In the genomic region with DNA sequence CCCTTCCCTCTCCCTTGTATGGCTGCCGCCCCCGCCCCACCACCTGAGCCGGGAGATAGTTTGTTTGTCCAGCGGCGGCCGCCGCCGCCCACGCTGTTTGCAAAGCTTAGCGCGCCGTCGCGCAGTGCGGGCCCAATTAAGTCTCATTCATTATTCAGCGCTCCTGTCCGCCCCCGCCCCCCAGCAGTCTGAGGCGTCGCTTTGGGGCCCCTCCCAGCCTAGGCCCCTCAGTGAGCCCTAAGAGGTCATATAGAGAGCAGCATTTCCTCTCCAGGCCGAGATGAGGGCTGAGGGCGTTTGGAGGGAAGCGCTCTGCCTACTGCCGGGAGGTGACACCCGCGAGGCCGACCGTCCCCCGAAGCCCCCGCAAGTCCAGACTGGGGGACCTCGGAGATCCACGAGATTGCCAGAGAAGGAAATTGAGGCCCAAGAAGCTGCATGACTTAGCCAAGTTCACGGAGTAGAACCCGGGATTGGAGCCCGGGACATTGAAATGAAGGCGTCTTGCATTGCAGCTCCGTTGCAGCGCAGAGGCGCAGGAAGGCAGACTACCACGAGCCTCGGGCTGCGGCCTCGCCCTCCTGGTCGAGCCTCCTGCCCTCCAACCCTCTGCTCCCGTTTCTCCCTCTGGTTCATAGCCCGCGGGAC, we compare ENCODE assay signal across 1 cellular context.
TF ChIP-seq lines count a peak whose summit lies in the region.

Gene DNAJC22 (plus strand): TSS at position 230 of the 648 bp plus-strand sequence. CDS start 1,985 bp downstream, outside the sequence.

TF ChIP-seq in K562, 482 proteins besides CTCF, POLR2A, EP300 and RAD21 (continued from another document and continues in another):
- TF ChIP-seq, protein P1, sequence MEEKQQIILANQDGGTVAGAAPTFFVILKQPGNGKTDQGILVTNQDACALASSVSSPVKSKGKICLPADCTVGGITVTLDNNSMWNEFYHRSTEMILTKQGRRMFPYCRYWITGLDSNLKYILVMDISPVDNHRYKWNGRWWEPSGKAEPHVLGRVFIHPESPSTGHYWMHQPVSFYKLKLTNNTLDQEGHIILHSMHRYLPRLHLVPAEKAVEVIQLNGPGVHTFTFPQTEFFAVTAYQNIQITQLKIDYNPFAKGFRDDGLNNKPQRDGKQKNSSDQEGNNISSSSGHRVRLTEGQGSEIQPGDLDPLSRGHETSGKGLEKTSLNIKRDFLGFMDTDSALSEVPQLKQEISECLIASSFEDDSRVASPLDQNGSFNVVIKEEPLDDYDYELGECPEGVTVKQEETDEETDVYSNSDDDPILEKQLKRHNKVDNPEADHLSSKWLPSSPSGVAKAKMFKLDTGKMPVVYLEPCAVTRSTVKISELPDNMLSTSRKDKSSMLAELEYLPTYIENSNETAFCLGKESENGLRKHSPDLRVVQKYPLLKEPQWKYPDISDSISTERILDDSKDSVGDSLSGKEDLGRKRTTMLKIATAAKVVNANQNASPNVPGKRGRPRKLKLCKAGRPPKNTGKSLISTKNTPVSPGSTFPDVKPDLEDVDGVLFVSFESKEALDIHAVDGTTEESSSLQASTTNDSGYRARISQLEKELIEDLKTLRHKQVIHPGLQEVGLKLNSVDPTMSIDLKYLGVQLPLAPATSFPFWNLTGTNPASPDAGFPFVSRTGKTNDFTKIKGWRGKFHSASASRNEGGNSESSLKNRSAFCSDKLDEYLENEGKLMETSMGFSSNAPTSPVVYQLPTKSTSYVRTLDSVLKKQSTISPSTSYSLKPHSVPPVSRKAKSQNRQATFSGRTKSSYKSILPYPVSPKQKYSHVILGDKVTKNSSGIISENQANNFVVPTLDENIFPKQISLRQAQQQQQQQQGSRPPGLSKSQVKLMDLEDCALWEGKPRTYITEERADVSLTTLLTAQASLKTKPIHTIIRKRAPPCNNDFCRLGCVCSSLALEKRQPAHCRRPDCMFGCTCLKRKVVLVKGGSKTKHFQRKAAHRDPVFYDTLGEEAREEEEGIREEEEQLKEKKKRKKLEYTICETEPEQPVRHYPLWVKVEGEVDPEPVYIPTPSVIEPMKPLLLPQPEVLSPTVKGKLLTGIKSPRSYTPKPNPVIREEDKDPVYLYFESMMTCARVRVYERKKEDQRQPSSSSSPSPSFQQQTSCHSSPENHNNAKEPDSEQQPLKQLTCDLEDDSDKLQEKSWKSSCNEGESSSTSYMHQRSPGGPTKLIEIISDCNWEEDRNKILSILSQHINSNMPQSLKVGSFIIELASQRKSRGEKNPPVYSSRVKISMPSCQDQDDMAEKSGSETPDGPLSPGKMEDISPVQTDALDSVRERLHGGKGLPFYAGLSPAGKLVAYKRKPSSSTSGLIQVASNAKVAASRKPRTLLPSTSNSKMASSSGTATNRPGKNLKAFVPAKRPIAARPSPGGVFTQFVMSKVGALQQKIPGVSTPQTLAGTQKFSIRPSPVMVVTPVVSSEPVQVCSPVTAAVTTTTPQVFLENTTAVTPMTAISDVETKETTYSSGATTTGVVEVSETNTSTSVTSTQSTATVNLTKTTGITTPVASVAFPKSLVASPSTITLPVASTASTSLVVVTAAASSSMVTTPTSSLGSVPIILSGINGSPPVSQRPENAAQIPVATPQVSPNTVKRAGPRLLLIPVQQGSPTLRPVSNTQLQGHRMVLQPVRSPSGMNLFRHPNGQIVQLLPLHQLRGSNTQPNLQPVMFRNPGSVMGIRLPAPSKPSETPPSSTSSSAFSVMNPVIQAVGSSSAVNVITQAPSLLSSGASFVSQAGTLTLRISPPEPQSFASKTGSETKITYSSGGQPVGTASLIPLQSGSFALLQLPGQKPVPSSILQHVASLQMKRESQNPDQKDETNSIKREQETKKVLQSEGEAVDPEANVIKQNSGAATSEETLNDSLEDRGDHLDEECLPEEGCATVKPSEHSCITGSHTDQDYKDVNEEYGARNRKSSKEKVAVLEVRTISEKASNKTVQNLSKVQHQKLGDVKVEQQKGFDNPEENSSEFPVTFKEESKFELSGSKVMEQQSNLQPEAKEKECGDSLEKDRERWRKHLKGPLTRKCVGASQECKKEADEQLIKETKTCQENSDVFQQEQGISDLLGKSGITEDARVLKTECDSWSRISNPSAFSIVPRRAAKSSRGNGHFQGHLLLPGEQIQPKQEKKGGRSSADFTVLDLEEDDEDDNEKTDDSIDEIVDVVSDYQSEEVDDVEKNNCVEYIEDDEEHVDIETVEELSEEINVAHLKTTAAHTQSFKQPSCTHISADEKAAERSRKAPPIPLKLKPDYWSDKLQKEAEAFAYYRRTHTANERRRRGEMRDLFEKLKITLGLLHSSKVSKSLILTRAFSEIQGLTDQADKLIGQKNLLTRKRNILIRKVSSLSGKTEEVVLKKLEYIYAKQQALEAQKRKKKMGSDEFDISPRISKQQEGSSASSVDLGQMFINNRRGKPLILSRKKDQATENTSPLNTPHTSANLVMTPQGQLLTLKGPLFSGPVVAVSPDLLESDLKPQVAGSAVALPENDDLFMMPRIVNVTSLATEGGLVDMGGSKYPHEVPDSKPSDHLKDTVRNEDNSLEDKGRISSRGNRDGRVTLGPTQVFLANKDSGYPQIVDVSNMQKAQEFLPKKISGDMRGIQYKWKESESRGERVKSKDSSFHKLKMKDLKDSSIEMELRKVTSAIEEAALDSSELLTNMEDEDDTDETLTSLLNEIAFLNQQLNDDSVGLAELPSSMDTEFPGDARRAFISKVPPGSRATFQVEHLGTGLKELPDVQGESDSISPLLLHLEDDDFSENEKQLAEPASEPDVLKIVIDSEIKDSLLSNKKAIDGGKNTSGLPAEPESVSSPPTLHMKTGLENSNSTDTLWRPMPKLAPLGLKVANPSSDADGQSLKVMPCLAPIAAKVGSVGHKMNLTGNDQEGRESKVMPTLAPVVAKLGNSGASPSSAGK (IDR thresholded peaks at IDR 0.05), result peak; percentile 74
- TF ChIP-seq MTA3 (IDR thresholded peaks at IDR 0.05; ENCODE audit: borderline replicate concordance) (0 out of 2 replicates have a peak, but pooled peaks have one; percentile 14), CREM (IDR thresholded peaks at IDR 0.05; ENCODE audit: low read depth) (peak; percentile 37; the same call in 1 of the 2 replicates), ARID2 (IDR thresholded peaks at IDR 0.05) (no peak), TBP (optimal IDR thresholded peaks at IDR 0.05; ENCODE audit: low read depth, low read length) (no peak), ZNF830 (CRISPR knock-in tag; IDR thresholded peaks at IDR 0.05) (no peak), JUND (IDR thresholded peaks at IDR 0.05; ENCODE audit: borderline replicate concordance, low read depth, low read length) (no peak), JUND (tag; IDR thresholded peaks at IDR 0.05; ENCODE audit: borderline replicate concordance, low read depth, low read length) (no peak), HMG20B (CRISPR knock-in tag; IDR thresholded peaks at IDR 0.05) (no peak), RERE (CRISPR knock-in tag; IDR thresholded peaks at IDR 0.05; ENCODE audit: borderline replicate concordance) (peak; percentile 28; the same call in 1 of the 2 replicates), YY1 (IDR thresholded peaks at IDR 0.05; ENCODE audit: borderline replicate concordance in 1 of 3, control insufficient read depth in 1 of 3, extremely low read depth in 1 of 3, insufficient read depth in 3 of 3, insufficient read length in 1 of 3, insufficient replicate concordance in 2 of 3, low read depth in 1 of 3, low read length in 2 of 3) (peak in 1 of 3 experiments; percentile 31), L3MBTL2 (IDR thresholded peaks at IDR 0.05) (peak; percentile 81), ZBTB1 (CRISPR knock-in tag; IDR thresholded peaks at IDR 0.05; ENCODE audit: borderline replicate concordance, low read depth) (no peak), UBTF (IDR thresholded peaks at IDR 0.05; ENCODE audit: borderline replicate concordance in 1 of 2, low read depth in 2 of 2, low read length in 2 of 2) (0 out of 4 replicates have a peak, but pooled peaks of 1 of the 2 experiments have one; percentile 20), ZNF79 (CRISPR knock-in tag; IDR thresholded peaks at IDR 0.05; ENCODE audit: low read depth) (no peak), SMAD1 (IDR thresholded peaks at IDR 0.05; ENCODE audit: low read depth, low read length, partially characterized antibody) (no peak), EZH2 (IDR thresholded peaks at IDR 0.05; ENCODE audit: borderline replicate concordance, low read depth, low read length) (peak; percentile 86; the same call in 1 of the 2 replicates), CBFA2T3 (IDR thresholded peaks at IDR 0.05) (peak; percentile 21; the same call in 1 of the 2 replicates), TRIM28 (IDR thresholded peaks at IDR 0.05) (no peak), ZBED1 (IDR thresholded peaks at IDR 0.05) (no peak), CHD4 (IDR thresholded peaks at IDR 0.05; ENCODE audit: insufficient read depth, insufficient replicate concordance, low read depth, low read length, poor library complexity, severe bottlenecking) (peak; percentile 11), NR3C1 (CRISPR knock-in tag; IDR thresholded peaks at IDR 0.05) (no peak), EGR1 (conservative IDR thresholded peaks at IDR 0.05) (peak; percentile 89), FOXJ2 (tag; IDR thresholded peaks at IDR 0.05) (no peak), NCOA2 (IDR thresholded peaks at IDR 0.05; ENCODE audit: partially characterized antibody in 2 of 2) (no peak), BMI1 (IDR thresholded peaks at IDR 0.05; ENCODE audit: low read length) (no peak), RBFOX2 (IDR thresholded peaks at IDR 0.05; ENCODE audit: low read depth, low read length) (0 out of 2 replicates have a peak, but pooled peaks have one; percentile 17), ZFX (CRISPR knock-in tag; IDR thresholded peaks at IDR 0.05) (peak; percentile 34; the same call in 1 of the 2 replicates), CBFB (CRISPR knock-in tag; IDR thresholded peaks at IDR 0.05) (no peak), PHB (CRISPR knock-in tag; IDR thresholded peaks at IDR 0.05) (no peak), CEBPG (CRISPR knock-in tag; IDR thresholded peaks at IDR 0.05) (peak; percentile 40; the same call in 1 of the 2 replicates), CEBPG (tag; conservative IDR thresholded peaks at IDR 0.05 in 1 of 2, IDR thresholded peaks at IDR 0.05 in 1 of 2) (no peak), TFAP4 (CRISPR knock-in tag; IDR thresholded peaks at IDR 0.05; ENCODE audit: borderline replicate concordance) (0 out of 2 replicates have a peak, but pooled peaks have one; percentile 30), GTF2E2 (tag; IDR thresholded peaks at IDR 0.05) (no peak)
- TF ChIP-seq, protein P2, sequence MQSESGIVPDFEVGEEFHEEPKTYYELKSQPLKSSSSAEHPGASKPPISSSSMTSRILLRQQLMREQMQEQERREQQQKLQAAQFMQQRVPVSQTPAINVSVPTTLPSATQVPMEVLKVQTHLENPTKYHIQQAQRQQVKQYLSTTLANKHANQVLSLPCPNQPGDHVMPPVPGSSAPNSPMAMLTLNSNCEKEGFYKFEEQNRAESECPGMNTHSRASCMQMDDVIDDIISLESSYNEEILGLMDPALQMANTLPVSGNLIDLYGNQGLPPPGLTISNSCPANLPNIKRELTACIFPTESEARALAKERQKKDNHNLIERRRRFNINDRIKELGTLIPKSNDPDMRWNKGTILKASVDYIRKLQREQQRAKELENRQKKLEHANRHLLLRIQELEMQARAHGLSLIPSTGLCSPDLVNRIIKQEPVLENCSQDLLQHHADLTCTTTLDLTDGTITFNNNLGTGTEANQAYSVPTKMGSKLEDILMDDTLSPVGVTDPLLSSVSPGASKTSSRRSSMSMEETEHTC (IDR thresholded peaks at IDR 0.05), result no peak
